17 cellular contexts compared by ENCODE assay signal in the genomic region with DNA sequence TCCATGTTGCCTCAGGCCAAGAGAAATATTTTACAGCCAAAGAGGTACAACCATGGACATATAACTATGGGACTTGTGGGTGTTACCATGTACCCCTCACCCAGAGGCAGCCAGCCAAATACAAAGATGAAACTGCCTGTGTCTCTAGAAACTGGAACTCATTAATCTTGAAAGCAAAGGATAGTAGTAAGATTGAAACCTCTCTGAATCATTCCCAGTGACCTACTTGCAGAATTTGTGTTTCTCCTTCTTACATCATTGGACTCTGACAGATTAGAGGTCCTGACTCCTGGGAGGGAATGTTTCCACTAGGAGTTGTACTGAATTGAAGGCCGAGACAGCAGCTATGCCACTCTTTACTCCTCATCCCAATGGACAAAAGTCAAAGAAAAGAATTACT.
DNase-seq lines count a peak whose midpoint lies in the region; ATAC-seq and TF ChIP-seq lines count a peak whose summit lies in the region.
"Had no signal": no experiment of that assay in that cellular context is flagged by ENCODE, and none has a peak within 500 bp of the region (broad histone marks: within the 10 kb centered on the region; RNA-seq: fewer than 3 reads in every experiment).

No MANE protein-coding gene starts in this region.

- TF ChIP-seq CTCF in uterus (IDR thresholded peaks at IDR 0.05) (no peak), GM10266 (IDR thresholded peaks at IDR 0.05; ENCODE audit: control insufficient read depth, insufficient read depth, low read depth, missing control alignments) (no peak)

- no peak for DNase-seq in activated T-cell treated with anti-CD3 and anti-CD28 coated beads, Interleukin-2, amount 50 U/mL, for 24 hours
- DNase-seq in activated T-cell treated with anti-CD3 and anti-CD28 coated beads for 4 hours (no peak), pons (ENCODE audit: low spot score) (peak; percentile 11), uterus (no peak), GM10266 (ENCODE audit: extremely low spot score) (no peak)
- DNase-seq in activated naive CD8-positive, alpha-beta T cell treated with anti-CD3 and anti-CD28 coated beads for 36 hours = no peak
- DNase-seq: CD8-positive, alpha-beta memory T cell; effector memory CD8-positive, alpha-beta T cell; glutamatergic neuron; kidney glomerular epithelial cell; NCI-H1048; posterior cingulate gyrus; stimulated activated CD4-positive, alpha-beta T cell treated with anti-CD3 and anti-CD28 coated beads, Interleukin-15, amount 100 ng/mL, for 24 hours had no signal

- no peak for TF ChIP-seq POLR2A in uterus (IDR thresholded peaks at IDR 0.05)

- no peak overlapping the region for H3K27ac ChIP-seq in uterus
- H3K27ac ChIP-seq: tibial nerve had no signal

- H3K36me3 ChIP-seq in uterus = no peaks in the 10 kb centered on the region
- H3K36me3 ChIP-seq: tibial nerve had no signal

- no peaks in the 10 kb centered on the region for H3K27me3 ChIP-seq in uterus
- H3K27me3 ChIP-seq: tibial nerve had no signal

- intact Hi-C loops in uterus (cut with DNase I; ENCODE audit: low total_unique reads) = no loop called here

- no peak overlapping the region for H3K4me3 ChIP-seq in uterus
- H3K4me3 ChIP-seq: tibial nerve had no signal

- H3K9me3 Mint-ChIP-seq in activated T-cell treated with anti-CD3 and anti-CD28 coated beads, Interleukin-2, amount 50 U/mL, for 24 hours = no peaks in the 10 kb centered on the region
- no peaks in the 10 kb centered on the region for H3K9me3 Mint-ChIP-seq in activated naive CD8-positive, alpha-beta T cell treated with anti-CD3 and anti-CD28 coated beads for 36 hours
- H3K9me3 Mint-ChIP-seq: brain; CD8-positive, alpha-beta memory T cell; effector memory CD8-positive, alpha-beta T cell had no signal

- no peaks in the 10 kb centered on the region for H3K36me3 Mint-ChIP-seq in activated T-cell treated with anti-CD3 and anti-CD28 coated beads, Interleukin-2, amount 50 U/mL, for 24 hours (ENCODE audit: low read depth)
- H3K36me3 Mint-ChIP-seq in activated naive CD8-positive, alpha-beta T cell treated with anti-CD3 and anti-CD28 coated beads for 36 hours = no peaks in the 10 kb centered on the region
- H3K36me3 Mint-ChIP-seq: brain; CD8-positive, alpha-beta memory T cell had no signal

- H3K27ac Mint-ChIP-seq in activated T-cell treated with anti-CD3 and anti-CD28 coated beads, Interleukin-2, amount 50 U/mL, for 24 hours = peak overlapping the region; percentile 53
- H3K27ac Mint-ChIP-seq in activated naive CD8-positive, alpha-beta T cell treated with anti-CD3 and anti-CD28 coated beads for 36 hours = peak overlapping the region; percentile 73
- H3K27ac Mint-ChIP-seq: CD8-positive, alpha-beta memory T cell; effector memory CD8-positive, alpha-beta T cell had no signal

- H3K27me3 Mint-ChIP-seq in activated T-cell treated with anti-CD3 and anti-CD28 coated beads, Interleukin-2, amount 50 U/mL, for 24 hours = no peaks in the 10 kb centered on the region
- H3K27me3 Mint-ChIP-seq in activated naive CD8-positive, alpha-beta T cell treated with anti-CD3 and anti-CD28 coated beads for 36 hours = peaks cover 13% of the 10 kb centered on the region
- H3K27me3 Mint-ChIP-seq: CD8-positive, alpha-beta memory T cell had no signal

- no peaks in the 10 kb centered on the region for H3K9me3 ChIP-seq in uterus
- H3K9me3 ChIP-seq: tibial nerve had no signal

- no peak overlapping the region for H3K4me3 Mint-ChIP-seq in activated T-cell treated with anti-CD3 and anti-CD28 coated beads, Interleukin-2, amount 50 U/mL, for 24 hours
- H3K4me3 Mint-ChIP-seq in activated naive CD8-positive, alpha-beta T cell treated with anti-CD3 and anti-CD28 coated beads for 36 hours = no peak overlapping the region
- H3K4me3 Mint-ChIP-seq: brain; CD8-positive, alpha-beta memory T cell; effector memory CD8-positive, alpha-beta T cell had no signal

- ATAC-seq in HG03045 (IDR thresholded peaks at IDR 0.05; ENCODE audit: unreplicated experiment) (peak; percentile 64), HG03565 (IDR thresholded peaks at IDR 0.05; ENCODE audit: unreplicated experiment) (no peak)
- ATAC-seq: effector memory CD8-positive, alpha-beta T cell had no signal

- no peaks in the 10 kb centered on the region for H3K4me1 ChIP-seq in uterus
- H3K4me1 ChIP-seq: tibial nerve had no signal

- peaks cover 11% of the 10 kb centered on the region for H3K4me1 Mint-ChIP-seq in activated T-cell treated with anti-CD3 and anti-CD28 coated beads, Interleukin-2, amount 50 U/mL, for 24 hours (ENCODE audit: low read depth)
- peaks cover 4% of the 10 kb centered on the region for H3K4me1 Mint-ChIP-seq in activated naive CD8-positive, alpha-beta T cell treated with anti-CD3 and anti-CD28 coated beads for 36 hours
- H3K4me1 Mint-ChIP-seq: CD8-positive, alpha-beta memory T cell had no signal
